In genomic region chr15:46309914-46310313, GRCh38 we compare ENCODE assay signal across 24 cellular contexts.
DNase-seq lines count a peak whose midpoint lies in the region; ATAC-seq and TF ChIP-seq lines count a peak whose summit lies in the region.
"Had no signal": no experiment of that assay in that cellular context is flagged by ENCODE, and none has a peak within 500 bp of the region (broad histone marks: within the 10 kb centered on the region; RNA-seq: fewer than 3 reads in every experiment).

No MANE protein-coding gene starts in this region.

- in situ Hi-C loops in G401 (cut with HindIII; ENCODE audit: low sequenced_read_pairs), result no loop called here

- H3K4me1 ChIP-seq in NT2/D1 (ENCODE audit: insufficient read depth, insufficient read length) (no peaks in the 10 kb centered on the region), neural progenitor cell (peaks cover 6% of the 10 kb centered on the region)
- H3K4me1 ChIP-seq: breast epithelium, left lung, psoas muscle, thyroid gland had no signal

- no peaks in the 10 kb centered on the region for H3K4me1 Mint-ChIP-seq in neural progenitor cell

- no peaks in the 10 kb centered on the region for H3K36me3 Mint-ChIP-seq in neural progenitor cell
- H3K36me3 Mint-ChIP-seq: activated CD4-positive, alpha-beta memory T cell treated with anti-CD3 and anti-CD28 coated beads for 36 hours had no signal

- H3K27ac Mint-ChIP-seq in neural progenitor cell, result no peak overlapping the region
- H3K27ac Mint-ChIP-seq: activated CD4-positive, alpha-beta memory T cell treated with anti-CD3 and anti-CD28 coated beads for 36 hours; T-helper 1 cell treated with Interleukin-12 subunit alpha and Interleukin-12 subunit beta and Interleukin-4 antibody, amounts not matched to agents 30 μg/mL and 1 μg/mL, for 36 hours had no signal

- H3K9ac ChIP-seq in NT2/D1 (ENCODE audit: insufficient read length, low read depth) (no peak overlapping the region), neural progenitor cell (no peak overlapping the region)

- H2AFZ ChIP-seq in neural progenitor cell (replicated peaks), result no peak overlapping the region

- no peak overlapping the region for H3K4me3 ChIP-seq in NT2/D1 (ENCODE audit: insufficient read length, low read depth)
- H3K4me3 ChIP-seq in neural progenitor cell, result no peak overlapping the region
- H3K4me3 ChIP-seq: breast epithelium, K562, left lung, mucosa of descending colon, psoas muscle, skin epidermis, thyroid gland had no signal

- H3F3A ChIP-seq in neural progenitor cell (ENCODE audit: low read depth), result no peaks in the 10 kb centered on the region

- H4K20me1 ChIP-seq in neural progenitor cell (ENCODE audit: low read depth), result no peaks in the 10 kb centered on the region

- H3K36me3 ChIP-seq in NT2/D1 (ENCODE audit: insufficient read depth, insufficient read length, low read length) (no peaks in the 10 kb centered on the region), neural progenitor cell (no peaks in the 10 kb centered on the region)
- H3K36me3 ChIP-seq: breast epithelium, left lung, thyroid gland had no signal

- no peaks in the 10 kb centered on the region for H3K27me3 ChIP-seq in NT2/D1 (ENCODE audit: insufficient read depth, insufficient read length)
- H3K27me3 ChIP-seq in neural progenitor cell, result no peaks in the 10 kb centered on the region
- H3K27me3 ChIP-seq: breast epithelium, left lung, thyroid gland had no signal

- peaks cover 4% of the 10 kb centered on the region for H3K9me3 Mint-ChIP-seq in neural progenitor cell
- H3K9me3 Mint-ChIP-seq: activated CD4-positive, alpha-beta memory T cell treated with anti-CD3 and anti-CD28 coated beads for 36 hours; T-helper 1 cell treated with Interleukin-12 subunit alpha and Interleukin-12 subunit beta and Interleukin-4 antibody, amounts not matched to agents 30 μg/mL and 1 μg/mL, for 36 hours had no signal

- H3K79me2 ChIP-seq in neural progenitor cell (ENCODE audit: low read depth), result no peaks in the 10 kb centered on the region

- TF ChIP-seq CTCF in neural progenitor cell (IDR thresholded peaks at IDR 0.05), result peak; percentile 44

- ATAC-seq in GM21723 (IDR thresholded peaks at IDR 0.05; ENCODE audit: unreplicated experiment), result no peak
- ATAC-seq: K562, left lung, mucosa of descending colon, PC-3, psoas muscle had no signal

- H3K27ac ChIP-seq in neural progenitor cell, result no peak overlapping the region
- H3K27ac ChIP-seq: breast epithelium, left lung, psoas muscle, skin epidermis, thyroid gland had no signal

- no peak overlapping the region for H3K4me2 ChIP-seq in neural progenitor cell

- H3K27me3 Mint-ChIP-seq in neural progenitor cell (ENCODE audit: insufficient read depth, low read depth), result peaks cover 7% of the 10 kb centered on the region

- DNase-seq in NCI-H526 (lab: John Stamatoyannopoulos, UW) (peak; percentile 51 to 63), NCI-H526 treated with DMSO at 0.1 percent for 48 hours (lab: John Stamatoyannopoulos, UW) (no peak), NCI-H1092 (lab: John Stamatoyannopoulos, UW) (peak; percentile 44), NT2/D1 (ENCODE audit: low read depth, low spot score) (peak; percentile 9), neural progenitor cell (ENCODE audit: low spot score) (peak; percentile 40), G401 (ENCODE audit: low spot score) (no peak), cerebellar nuclear complex (lab: John Stamatoyannopoulos, UW) (no peak)
- DNase-seq: activated CD4-positive, alpha-beta memory T cell treated with anti-CD3 and anti-CD28 coated beads for 36 hours; glutamatergic neuron; HCEC 1CT; left lung; mucosa of descending colon; MV-4-11; PC-3; psoas muscle; SIG-M5; stimulated activated CD4-positive, alpha-beta T cell treated with anti-CD3 and anti-CD28 coated beads, Interleukin-2, amount 100 ng/mL, for 24 hours; stimulated activated naive CD4-positive, alpha-beta T cell treated with Interleukin-2 at 50 U/mL for 16 hours; thyroid gland had no signal

- no peak overlapping the region for H3K4me3 Mint-ChIP-seq in neural progenitor cell
- H3K4me3 Mint-ChIP-seq: activated CD4-positive, alpha-beta memory T cell treated with anti-CD3 and anti-CD28 coated beads for 36 hours; T-helper 1 cell treated with Interleukin-12 subunit alpha and Interleukin-12 subunit beta and Interleukin-4 antibody, amounts not matched to agents 30 μg/mL and 1 μg/mL, for 36 hours had no signal

- no peaks in the 10 kb centered on the region for H3K9me3 ChIP-seq in NT2/D1 (ENCODE audit: insufficient read depth, low read length)
- no peaks in the 10 kb centered on the region for H3K9me3 ChIP-seq in neural progenitor cell (ENCODE audit: low read depth)
- H3K9me3 ChIP-seq: breast epithelium, left lung, mucosa of descending colon, psoas muscle, thyroid gland had no signal

Comparison
In these comparisons a context has a peak if more than half of its experiments do, and no peak if none do; other contexts are left out.
1. DNase-seq: peak in NCI-H526 (2 of 2), NCI-H1092 (single experiment), NT2/D1 (single experiment) and neural progenitor cell (single experiment); none in NCI-H526 treated with DMSO at 0.1 percent for 48 hours (single experiment), G401 (single experiment) and cerebellar nuclear complex (0 of 2).